ENCODE assay signal across 8 cellular contexts in the genomic region with DNA sequence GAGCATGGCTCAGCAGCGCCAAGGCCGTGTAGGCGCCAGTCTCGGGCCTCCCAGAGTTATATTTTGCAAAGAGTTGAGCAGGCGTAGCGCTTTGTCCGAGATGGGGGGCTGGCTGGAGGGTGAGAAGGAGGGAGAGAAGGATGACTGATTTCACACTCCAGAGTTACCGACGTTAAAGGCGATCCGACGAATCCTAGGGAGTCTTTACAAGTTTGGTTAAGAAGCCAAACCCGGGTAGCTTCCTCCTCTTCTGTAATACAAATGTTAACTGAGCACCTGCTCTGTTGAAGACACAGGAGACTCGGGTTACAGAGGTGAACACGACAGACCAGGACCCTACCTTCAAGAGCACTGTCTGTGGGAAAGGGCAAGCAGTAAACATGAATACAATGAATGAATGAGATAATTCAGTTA. TPM values are rescaled to one million over a fixed set of nuclear protein-coding genes. Genes with fewer than 3 reads are reported as not detected.
DNase-seq lines count a peak whose midpoint lies in the region; ATAC-seq and TF ChIP-seq lines count a peak whose summit lies in the region.

No MANE protein-coding gene starts in this region.

- peaks cover 82% of the 10 kb centered on the region for H3K79me2 ChIP-seq in SK-N-SH (ENCODE audit: insufficient read depth)

- H3K4me1 ChIP-seq in SK-N-SH (ENCODE audit: control insufficient read depth in 1 of 2, insufficient read depth in 2 of 2, low read depth in 1 of 2, low read length in 1 of 2) (peaks cover 30 to 34% of the 10 kb centered on the region in 2 experiments), suprapubic skin (peaks cover 66% of the 10 kb centered on the region)

- CTCF ChIA-PET in SK-N-SH (lab: Yijun Ruan, JAX), result interaction anchor here (0.9 to 4.4 kb wide), 5 partner anchors 12 to 308 kb away, joined by 3 to 22 read pairs (median 4); no protein-coding TSS in a partner anchor

- peaks cover 9% of the 10 kb centered on the region for H3F3A ChIP-seq in SK-N-SH (replicated peaks; ENCODE audit: insufficient read depth)

- POLR2A ChIA-PET in SK-N-SH (lab: Yijun Ruan, JAX), result interaction anchor here (0.6 to 2.3 kb wide), 7 partner anchors 30 to 202 kb away, joined by 3 to 19 read pairs (median 7); a partner anchor contains a TSS

- WGBS in SK-N-SH (ENCODE audit: low lambda C conversion rate), result under 1% methylated on average over 15 of the region's 15 CpGs
- under 1% methylated on average over 15 of the region's 15 CpGs for WGBS in suprapubic skin

- H3K9ac ChIP-seq in SK-N-SH, result peak overlapping the region; percentile 100

- TF ChIP-seq RAD21 in SK-N-SH (IDR thresholded peaks at IDR 0.05; ENCODE audit: low read length), result no peak

- no peak for TF ChIP-seq POLR2A in suprapubic skin (IDR thresholded peaks at IDR 0.05)

- no peak overlapping the region for H2AFZ ChIP-seq in SK-N-SH (ENCODE audit: low read depth)

- TF ChIP-seq EP300 in SK-N-SH (IDR thresholded peaks at IDR 0.05; ENCODE audit: borderline replicate concordance in 1 of 2, low read depth in 1 of 2, low read length in 1 of 2) (no peak), suprapubic skin (IDR thresholded peaks at IDR 0.05) (no peak)

- H3K36me3 ChIP-seq in SK-N-SH (replicated peaks in 1 of 2; ENCODE audit: control insufficient read depth in 1 of 2, insufficient read depth in 2 of 2, low read length in 1 of 2) (peaks cover 0 to 3% of the 10 kb centered on the region in 2 experiments), suprapubic skin (no peaks in the 10 kb centered on the region)

- H3K27me3 ChIP-seq in SK-N-SH (ENCODE audit: insufficient read depth), result no peaks in the 10 kb centered on the region
- H3K27me3 ChIP-seq in suprapubic skin, result no peaks in the 10 kb centered on the region

- DNase-seq in SK-N-SH (no peak), suprapubic skin (ENCODE audit: low spot score in 2 of 2) (no peak), GOT3 (lab: John Stamatoyannopoulos, UW) (no peak), MV-4-11 (lab: John Stamatoyannopoulos, UW) (no peak)

- H3K9me3 ChIP-seq in SK-N-SH, result no peaks in the 10 kb centered on the region
- H3K9me3 ChIP-seq in suprapubic skin, result no peaks in the 10 kb centered on the region

- H3K27ac ChIP-seq in SK-N-SH (ENCODE audit: low read depth in 2 of 2, low read length in 1 of 2), result peak overlapping the region; percentile 72 to 99
- H3K27ac ChIP-seq in VCaP, result peak overlapping the region; percentile 95
- H3K27ac ChIP-seq in suprapubic skin, result peak overlapping the region; percentile 100

- H4K20me1 ChIP-seq in SK-N-SH (ENCODE audit: insufficient read depth), result peaks cover 53% of the 10 kb centered on the region

- no peaks in the 10 kb centered on the region for H3K9me2 ChIP-seq in SK-N-SH

- H3K4me2 ChIP-seq in SK-N-SH, result peak overlapping the region; percentile 90

- no peak for ATAC-seq in SK-N-SH treated with all-trans-retinoic acid at 6 μM for 48 hours
- no peak for ATAC-seq in GM18861 (IDR thresholded peaks at IDR 0.05; ENCODE audit: unreplicated experiment)

- H3K4me3 ChIP-seq in SK-N-SH (ENCODE audit: low read depth in 2 of 2, low read length in 1 of 2) (peak overlapping the region; percentile 85 to 100), iPS-11a (ENCODE audit: low read depth, low read length) (peak overlapping the region; percentile 86), suprapubic skin (peak overlapping the region; percentile 67)

- TF ChIP-seq CTCF in SK-N-SH (IDR thresholded peaks at IDR 0.05), result peak; percentile 25
- no peak; the same call in 1 of the 2 replicates for TF ChIP-seq CTCF in VCaP (conservative IDR thresholded peaks at IDR 0.05)
- no peak for TF ChIP-seq CTCF in suprapubic skin (IDR thresholded peaks at IDR 0.05)

TF ChIP-seq in SK-N-SH, 30 proteins besides CTCF, POLR2A, EP300 and RAD21:
- TF ChIP-seq, protein P1, sequence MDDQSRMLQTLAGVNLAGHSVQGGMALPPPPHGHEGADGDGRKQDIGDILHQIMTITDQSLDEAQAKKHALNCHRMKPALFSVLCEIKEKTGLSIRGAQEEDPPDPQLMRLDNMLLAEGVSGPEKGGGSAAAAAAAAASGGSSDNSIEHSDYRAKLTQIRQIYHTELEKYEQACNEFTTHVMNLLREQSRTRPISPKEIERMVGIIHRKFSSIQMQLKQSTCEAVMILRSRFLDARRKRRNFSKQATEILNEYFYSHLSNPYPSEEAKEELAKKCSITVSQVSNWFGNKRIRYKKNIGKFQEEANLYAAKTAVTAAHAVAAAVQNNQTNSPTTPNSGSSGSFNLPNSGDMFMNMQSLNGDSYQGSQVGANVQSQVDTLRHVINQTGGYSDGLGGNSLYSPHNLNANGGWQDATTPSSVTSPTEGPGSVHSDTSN (IDR thresholded peaks at IDR 0.05), result no peak
- 0 out of 2 replicates have a peak, but pooled peaks have one; percentile 51 for TF ChIP-seq NFIC (IDR thresholded peaks at IDR 0.05; ENCODE audit: borderline replicate concordance)

TF ChIP-seq in SK-N-SH treated with all-trans-retinoic acid at 6 μM for 48 hours, 23 proteins besides CTCF, POLR2A, EP300 and RAD21 (continues in another document):
- no peak for TF ChIP-seq BACH2 (CRISPR knock-in tag; IDR thresholded peaks at IDR 0.05; ENCODE audit: borderline replicate concordance)
- no peak for TF ChIP-seq PPARA (CRISPR knock-in tag; IDR thresholded peaks at IDR 0.05; ENCODE audit: borderline replicate concordance)
- TF ChIP-seq TCF4 (CRISPR knock-in tag; IDR thresholded peaks at IDR 0.05; ENCODE audit: borderline replicate concordance), result no peak
- no peak for TF ChIP-seq ESRRG (CRISPR knock-in tag; IDR thresholded peaks at IDR 0.05)
- no peak for TF ChIP-seq TOX (CRISPR knock-in tag; IDR thresholded peaks at IDR 0.05; ENCODE audit: borderline replicate concordance)
- TF ChIP-seq ZC3H10 (CRISPR knock-in tag; IDR thresholded peaks at IDR 0.05), result no peak
- no peak for TF ChIP-seq ZNF70 (CRISPR knock-in tag; IDR thresholded peaks at IDR 0.05)
- TF ChIP-seq, protein P2, sequence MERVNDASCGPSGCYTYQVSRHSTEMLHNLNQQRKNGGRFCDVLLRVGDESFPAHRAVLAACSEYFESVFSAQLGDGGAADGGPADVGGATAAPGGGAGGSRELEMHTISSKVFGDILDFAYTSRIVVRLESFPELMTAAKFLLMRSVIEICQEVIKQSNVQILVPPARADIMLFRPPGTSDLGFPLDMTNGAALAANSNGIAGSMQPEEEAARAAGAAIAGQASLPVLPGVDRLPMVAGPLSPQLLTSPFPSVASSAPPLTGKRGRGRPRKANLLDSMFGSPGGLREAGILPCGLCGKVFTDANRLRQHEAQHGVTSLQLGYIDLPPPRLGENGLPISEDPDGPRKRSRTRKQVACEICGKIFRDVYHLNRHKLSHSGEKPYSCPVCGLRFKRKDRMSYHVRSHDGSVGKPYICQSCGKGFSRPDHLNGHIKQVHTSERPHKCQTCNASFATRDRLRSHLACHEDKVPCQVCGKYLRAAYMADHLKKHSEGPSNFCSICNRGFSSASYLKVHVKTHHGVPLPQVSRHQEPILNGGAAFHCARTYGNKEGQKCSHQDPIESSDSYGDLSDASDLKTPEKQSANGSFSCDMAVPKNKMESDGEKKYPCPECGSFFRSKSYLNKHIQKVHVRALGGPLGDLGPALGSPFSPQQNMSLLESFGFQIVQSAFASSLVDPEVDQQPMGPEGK (CRISPR knock-in tag; IDR thresholded peaks at IDR 0.05; ENCODE audit: borderline replicate concordance), result no peak; the same call in 1 of the 2 replicates
- TF ChIP-seq CSDC2 (CRISPR knock-in tag; IDR thresholded peaks at IDR 0.05), result no peak
- TF ChIP-seq, protein P3, sequence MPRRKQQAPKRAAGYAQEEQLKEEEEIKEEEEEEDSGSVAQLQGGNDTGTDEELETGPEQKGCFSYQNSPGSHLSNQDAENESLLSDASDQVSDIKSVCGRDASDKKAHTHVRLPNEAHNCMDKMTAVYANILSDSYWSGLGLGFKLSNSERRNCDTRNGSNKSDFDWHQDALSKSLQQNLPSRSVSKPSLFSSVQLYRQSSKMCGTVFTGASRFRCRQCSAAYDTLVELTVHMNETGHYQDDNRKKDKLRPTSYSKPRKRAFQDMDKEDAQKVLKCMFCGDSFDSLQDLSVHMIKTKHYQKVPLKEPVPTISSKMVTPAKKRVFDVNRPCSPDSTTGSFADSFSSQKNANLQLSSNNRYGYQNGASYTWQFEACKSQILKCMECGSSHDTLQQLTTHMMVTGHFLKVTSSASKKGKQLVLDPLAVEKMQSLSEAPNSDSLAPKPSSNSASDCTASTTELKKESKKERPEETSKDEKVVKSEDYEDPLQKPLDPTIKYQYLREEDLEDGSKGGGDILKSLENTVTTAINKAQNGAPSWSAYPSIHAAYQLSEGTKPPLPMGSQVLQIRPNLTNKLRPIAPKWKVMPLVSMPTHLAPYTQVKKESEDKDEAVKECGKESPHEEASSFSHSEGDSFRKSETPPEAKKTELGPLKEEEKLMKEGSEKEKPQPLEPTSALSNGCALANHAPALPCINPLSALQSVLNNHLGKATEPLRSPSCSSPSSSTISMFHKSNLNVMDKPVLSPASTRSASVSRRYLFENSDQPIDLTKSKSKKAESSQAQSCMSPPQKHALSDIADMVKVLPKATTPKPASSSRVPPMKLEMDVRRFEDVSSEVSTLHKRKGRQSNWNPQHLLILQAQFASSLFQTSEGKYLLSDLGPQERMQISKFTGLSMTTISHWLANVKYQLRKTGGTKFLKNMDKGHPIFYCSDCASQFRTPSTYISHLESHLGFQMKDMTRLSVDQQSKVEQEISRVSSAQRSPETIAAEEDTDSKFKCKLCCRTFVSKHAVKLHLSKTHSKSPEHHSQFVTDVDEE (CRISPR knock-in tag; IDR thresholded peaks at IDR 0.05), result no peak
- TF ChIP-seq ZNF565 (CRISPR knock-in tag; conservative IDR thresholded peaks at IDR 0.05; ENCODE audit: low read depth), result no peak

RNA-seq across cellular contexts. Expression of a gene that starts 0.8 kb away (rescaled TPM):
- 19.0 and 37.3 TPM in 2 replicates for polyA plus RNA-seq in SK-N-SH (2012; rRNA removed)
- polyA plus RNA-seq in SK-N-SH (2012; cell fraction: cytosol; rRNA removed), result 16.7 and 21.1 TPM in 2 replicates
- 90.5 and 92.5 TPM in 2 replicates for polyA plus RNA-seq in SK-N-SH (2012; cell fraction: nucleus; rRNA removed)
- 100 to 1,000 TPM; 104 to 194 (median 140) TPM for total RNA-seq in suprapubic skin

RNA-seq across cellular contexts. Expression of a gene that starts 3.7 kb away (rescaled TPM):
- not detected in 2 replicates for polyA plus RNA-seq in SK-N-SH (2012; rRNA removed)
- 0.03 TPM in 1 of 2 replicates, not detected in the other for polyA plus RNA-seq in SK-N-SH (2012; cell fraction: cytosol; rRNA removed)
- polyA plus RNA-seq in SK-N-SH (2012; cell fraction: nucleus; rRNA removed), result not detected in 2 replicates
- not detected for total RNA-seq in suprapubic skin

RNA-seq across cellular contexts. Expression of a gene that starts 5.5 kb away (rescaled TPM):
- 11.4 and 12.8 TPM in 2 replicates for polyA plus RNA-seq in SK-N-SH (2012; rRNA removed)
- polyA plus RNA-seq in SK-N-SH (2012; cell fraction: cytosol; rRNA removed), result 9.2 and 12.2 TPM in 2 replicates
- 22.1 and 27.1 TPM in 2 replicates for polyA plus RNA-seq in SK-N-SH (2012; cell fraction: nucleus; rRNA removed)
- 10 to 100 TPM; 36.1 to 65.7 (median 45.3) TPM for total RNA-seq in suprapubic skin

RNA-seq across cellular contexts. Expression of a gene that starts 40.1 kb away (rescaled TPM):
- polyA plus RNA-seq in SK-N-SH (2012; rRNA removed), result 26.8 and 29.7 TPM in 2 replicates
- polyA plus RNA-seq in SK-N-SH (2012; cell fraction: cytosol; rRNA removed), result 26.0 and 28.7 TPM in 2 replicates
- polyA plus RNA-seq in SK-N-SH (2012; cell fraction: nucleus; rRNA removed), result 5.3 and 6.9 TPM in 2 replicates
- total RNA-seq in suprapubic skin, result 10 to 100 TPM in 2 of 4 donors, 1 to 10 TPM in 2; 7.3 to 11.3 (median 9.7) TPM

RNA-seq across cellular contexts. Expression of a gene that starts 45.7 kb away (rescaled TPM):
- 1.9 and 2.5 TPM in 2 replicates for polyA plus RNA-seq in SK-N-SH (2012; rRNA removed)
- 1.5 and 1.8 TPM in 2 replicates for polyA plus RNA-seq in SK-N-SH (2012; cell fraction: cytosol; rRNA removed)
- 7.9 and 11.0 TPM in 2 replicates for polyA plus RNA-seq in SK-N-SH (2012; cell fraction: nucleus; rRNA removed)
- 10 to 100 TPM; 10.3 to 28.5 (median 12.5) TPM for total RNA-seq in suprapubic skin
